In the genomic region with DNA sequence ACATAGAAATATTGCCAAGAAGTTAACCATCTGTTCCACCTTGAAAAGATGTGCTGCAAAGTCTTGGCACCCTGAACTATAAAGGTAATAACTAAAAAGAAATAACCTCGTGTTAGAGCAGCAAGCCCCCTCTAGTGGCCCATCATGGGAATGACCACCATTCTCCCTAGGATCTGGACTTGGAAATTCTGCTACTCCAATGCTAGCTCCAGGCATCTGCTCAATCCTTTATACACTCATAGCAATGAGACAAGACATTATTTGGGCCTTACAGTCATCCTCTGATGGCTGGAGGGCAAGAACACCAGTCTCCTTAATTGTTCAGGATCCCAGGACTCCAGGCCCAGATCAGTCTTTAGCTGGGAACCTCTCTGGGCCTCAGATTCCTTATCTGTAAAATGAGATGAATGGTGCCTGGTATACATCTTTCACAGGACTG, we compare ENCODE assay signal across 8 cellular contexts.
DNase-seq lines count a peak whose midpoint lies in the region; ATAC-seq and TF ChIP-seq lines count a peak whose summit lies in the region.

No MANE protein-coding gene starts in this region.

- no peak for TF ChIP-seq POLR2A in heart left ventricle (IDR thresholded peaks at IDR 0.05)

- TF ChIP-seq CTCF in natural killer cell (IDR thresholded peaks at IDR 0.05) = peak; percentile 93
- peak; percentile 82 to 95 (median 90) for TF ChIP-seq CTCF in heart left ventricle (IDR thresholded peaks at IDR 0.05)

- no peaks in the 10 kb centered on the region for H3K4me1 Mint-ChIP-seq in natural killer cell
- H3K4me1 Mint-ChIP-seq in natural killer cell treated with Interleukin-12 subunit alpha and Interleukin-12 subunit beta and Interleukin-15 and Interleukin-18, amount 100 ng/mL, for 72 hours (ENCODE audit: low read depth in 2 of 2) = no peaks in the 10 kb centered on the region
- H3K4me1 Mint-ChIP-seq in activated T-cell treated with anti-CD3 and anti-CD28 coated beads, Interleukin-2, amount 50 U/mL, for 4 hours (ENCODE audit: low read depth) = no peaks in the 10 kb centered on the region

- H3K36me3 ChIP-seq in heart left ventricle = peaks cover 0 to 14% (median 0%) of the 10 kb centered on the region in 9 donors

- peaks cover 0 to 34% (median 14%) of the 10 kb centered on the region in 12 donors for H3K9me3 ChIP-seq in heart left ventricle

- H3K4me3 Mint-ChIP-seq in natural killer cell = no peak overlapping the region
- no peak overlapping the region for H3K4me3 Mint-ChIP-seq in natural killer cell treated with Interleukin-12 subunit alpha and Interleukin-12 subunit beta and Interleukin-15 and Interleukin-18, amount 100 ng/mL, for 72 hours
- H3K4me3 Mint-ChIP-seq in activated T-cell treated with anti-CD3 and anti-CD28 coated beads, Interleukin-2, amount 50 U/mL, for 4 hours = no peak overlapping the region

- no peak overlapping the region for H3K27ac ChIP-seq in heart left ventricle

- no peaks in the 10 kb centered on the region for H3K27me3 Mint-ChIP-seq in natural killer cell (ENCODE audit: low read depth in 2 of 2)
- H3K27me3 Mint-ChIP-seq in natural killer cell treated with Interleukin-12 subunit alpha and Interleukin-12 subunit beta and Interleukin-15 and Interleukin-18, amount 100 ng/mL, for 72 hours = no peaks in the 10 kb centered on the region
- no peaks in the 10 kb centered on the region for H3K27me3 Mint-ChIP-seq in activated T-cell treated with anti-CD3 and anti-CD28 coated beads, Interleukin-2, amount 50 U/mL, for 4 hours (ENCODE audit: low read depth)

- peaks cover 0 to 10% of the 10 kb centered on the region in 2 donors for H3K9me3 Mint-ChIP-seq in natural killer cell
- peaks cover 5% of the 10 kb centered on the region for H3K9me3 Mint-ChIP-seq in natural killer cell treated with Interleukin-12 subunit alpha and Interleukin-12 subunit beta and Interleukin-15 and Interleukin-18, amount 100 ng/mL, for 72 hours
- H3K9me3 Mint-ChIP-seq in activated T-cell treated with anti-CD3 and anti-CD28 coated beads, Interleukin-2, amount 50 U/mL, for 4 hours = peaks cover 21% of the 10 kb centered on the region

- H3K36me3 Mint-ChIP-seq in natural killer cell = peaks cover 15% of the 10 kb centered on the region
- H3K36me3 Mint-ChIP-seq in natural killer cell treated with Interleukin-12 subunit alpha and Interleukin-12 subunit beta and Interleukin-15 and Interleukin-18, amount 100 ng/mL, for 72 hours = peaks cover 14% of the 10 kb centered on the region
- peaks cover 5% of the 10 kb centered on the region for H3K36me3 Mint-ChIP-seq in activated T-cell treated with anti-CD3 and anti-CD28 coated beads, Interleukin-2, amount 50 U/mL, for 4 hours (ENCODE audit: insufficient read depth)

- WGBS in heart left ventricle, 4 donors = 0% methylated on average over 1 of the region's 1 CpG

- peaks cover 0 to 5% (median 0%) of the 10 kb centered on the region in 12 donors for H3K4me1 ChIP-seq in heart left ventricle

- H3K27me3 ChIP-seq in heart left ventricle = no peaks in the 10 kb centered on the region

- H3K4me3 ChIP-seq in heart left ventricle = no peak overlapping the region

- no peak overlapping the region for H3K27ac Mint-ChIP-seq in natural killer cell
- H3K27ac Mint-ChIP-seq in natural killer cell treated with Interleukin-12 subunit alpha and Interleukin-12 subunit beta and Interleukin-15 and Interleukin-18, amount 100 ng/mL, for 72 hours = no peak overlapping the region

- ATAC-seq in natural killer cell (peak in 2 of 3 donors; percentile 65 to 72), HG03103 (IDR thresholded peaks at IDR 0.05; ENCODE audit: low read depth, unreplicated experiment) (peak; percentile 49), heart left ventricle (peak in 3 of 4 donors; percentile 32 to 64 (median 58)), HG03196 (IDR thresholded peaks at IDR 0.05; ENCODE audit: unreplicated experiment) (no peak)
- no peak for ATAC-seq in natural killer cell treated with Interleukin-12 subunit alpha and Interleukin-12 subunit beta and Interleukin-15 and Interleukin-18, amount 100 ng/mL, for 72 hours
- ATAC-seq in activated T-cell treated with anti-CD3 and anti-CD28 coated beads, Interleukin-2, amount 50 U/mL, for 4 hours = no peak

- intact Hi-C loops in natural killer cell (cut with micrococcal nuclease) (loop anchor here (1.0 kb wide), 2 partner anchors 274 to 378 kb away; no protein-coding TSS in a partner anchor), heart left ventricle (cut with DNase I) (loop anchor here in 9 of 10 donors (1.0 to 10.0 kb wide), 8 partner anchors 77 to 275 kb away; a partner anchor contains a TSS)

- no peak for DNase-seq in natural killer cell
- DNase-seq in natural killer cell treated with Interleukin-12 subunit alpha and Interleukin-12 subunit beta and Interleukin-15 and Interleukin-18, amount 100 ng/mL, for 72 hours (ENCODE audit: low spot score) = no peak
- DNase-seq in NCI-H526 treated with DMSO at 0.1 percent for 48 hours (lab: John Stamatoyannopoulos, UW) = peak; percentile 52
- peak; percentile 24 for DNase-seq in activated T-cell treated with anti-CD3 and anti-CD28 coated beads, Interleukin-2, amount 50 U/mL, for 4 hours
- peak in 3 of 5 donors; percentile 35 to 51 (median 51) for DNase-seq in heart left ventricle
- peak; percentile 46 for DNase-seq in renal cortical epithelial cell (ENCODE audit: low read depth)

Comparison
In these comparisons a context has a peak if more than half of its experiments do, and no peak if none do; other contexts are left out.
1. ATAC-seq: peak in natural killer cell (2 of 3), HG03103 (single experiment) and heart left ventricle (3 of 4); none in natural killer cell treated with Interleukin-12 subunit alpha and Interleukin-12 subunit beta and Interleukin-15 and Interleukin-18, amount 100 ng/mL, for 72 hours (0 of 2), activated T-cell treated with anti-CD3 and anti-CD28 coated beads, Interleukin-2, amount 50 U/mL, for 4 hours (0 of 2) and HG03196 (single experiment).
2. DNase-seq: peak in NCI-H526 treated with DMSO at 0.1 percent for 48 hours (single experiment), activated T-cell treated with anti-CD3 and anti-CD28 coated beads, Interleukin-2, amount 50 U/mL, for 4 hours (single experiment), heart left ventricle (3 of 5) and renal cortical epithelial cell (single experiment); none in natural killer cell (single experiment) and natural killer cell treated with Interleukin-12 subunit alpha and Interleukin-12 subunit beta and Interleukin-15 and Interleukin-18, amount 100 ng/mL, for 72 hours (single experiment).